ENCODE assay signal across 29 cellular contexts in genomic region chr1:22352896-22353295, GRCh38.
"Had no signal": no experiment of that assay in that cellular context is flagged by ENCODE, and none has a peak within 500 bp of the region (broad histone marks: within the 10 kb centered on the region; RNA-seq: fewer than 3 reads in every experiment).

No MANE protein-coding gene starts in this region.

- ATAC-seq: stimulated activated effector memory CD8-positive, alpha-beta T cell treated with anti-CD3 and anti-CD28 coated beads, Interleukin-12 subunit alpha, Interleukin-12 subunit beta, amount 100 ng/mL, for 72 hours; stimulated activated memory B cell treated with anti-CD40 and anti-IgM and Interleukin-4, amounts not matched to agents 10 μg/mL and 1 μg/mL and 100 μg/mL, for 72 hours; stimulated activated naive B cell treated with anti-CD40 and anti-IgM and Interleukin-4, amounts not matched to agents 10 μg/mL and 1 μg/mL and 100 μg/mL, for 72 hours; stimulated activated naive CD8-positive, alpha-beta T cell treated with anti-CD3 and anti-CD28 coated beads, Interleukin-15, amount 100 ng/mL, for 72 hours; stimulated activated naive CD8-positive, alpha-beta T cell treated with anti-CD3 and anti-CD28 coated beads, Interleukin-15, Interleukin-2, amounts not matched to agents 100 U/mL and 50 U/mL, for 24 hours; upper lobe of right lung had no signal

- FAIRE-seq: urothelium cell line had no signal

- H3K36me3 Mint-ChIP-seq: stimulated activated effector memory CD8-positive, alpha-beta T cell treated with anti-CD3 and anti-CD28 coated beads, Interleukin-12 subunit alpha, Interleukin-12 subunit beta, amount 100 ng/mL, for 72 hours; stimulated activated memory B cell treated with anti-CD40 and anti-IgM and Interleukin-4, amounts not matched to agents 10 μg/mL and 1 μg/mL and 100 μg/mL, for 72 hours; stimulated activated naive B cell treated with anti-CD40 and anti-IgM and Interleukin-4, amounts not matched to agents 10 μg/mL and 1 μg/mL and 100 μg/mL, for 72 hours; type B pancreatic cell had no signal

- H3K9me3 ChIP-seq: stomach, suprapubic skin, testis, thoracic aorta, thyroid gland, tibial artery, transverse colon, upper lobe of left lung, upper lobe of right lung, uterus, vagina had no signal

- H3K9me3 Mint-ChIP-seq: stimulated activated effector memory CD8-positive, alpha-beta T cell treated with anti-CD3 and anti-CD28 coated beads, Interleukin-12 subunit alpha, Interleukin-12 subunit beta, amount 100 ng/mL, for 72 hours; stimulated activated memory B cell treated with anti-CD40 and anti-IgM and Interleukin-4, amounts not matched to agents 10 μg/mL and 1 μg/mL and 100 μg/mL, for 72 hours; stimulated activated naive B cell treated with anti-CD40 and anti-IgM and Interleukin-4, amounts not matched to agents 10 μg/mL and 1 μg/mL and 100 μg/mL, for 72 hours; stimulated activated naive CD8-positive, alpha-beta T cell treated with anti-CD3 and anti-CD28 coated beads, Interleukin-15, amount 100 ng/mL, for 72 hours; stimulated activated naive CD8-positive, alpha-beta T cell treated with anti-CD3 and anti-CD28 coated beads, Interleukin-15, Interleukin-2, amounts not matched to agents 100 ng/mL and 50 ng/mL, for 24 hours; type B pancreatic cell had no signal

- H3K27ac Mint-ChIP-seq: stimulated activated effector memory CD8-positive, alpha-beta T cell treated with anti-CD3 and anti-CD28 coated beads, Interleukin-12 subunit alpha, Interleukin-12 subunit beta, amount 100 ng/mL, for 72 hours; stimulated activated memory B cell treated with anti-CD40 and anti-IgM and Interleukin-4, amounts not matched to agents 10 μg/mL and 1 μg/mL and 100 μg/mL, for 72 hours; stimulated activated naive B cell treated with anti-CD40 and anti-IgM and Interleukin-4, amounts not matched to agents 10 μg/mL and 1 μg/mL and 100 μg/mL, for 72 hours; stimulated activated naive CD8-positive, alpha-beta T cell treated with anti-CD3 and anti-CD28 coated beads, Interleukin-15, amount 100 ng/mL, for 72 hours; stimulated activated naive CD8-positive, alpha-beta T cell treated with anti-CD3 and anti-CD28 coated beads, Interleukin-15, Interleukin-2, amounts not matched to agents 100 ng/mL and 50 ng/mL, for 24 hours; type B pancreatic cell had no signal

- H3K4me1 ChIP-seq: suprapubic skin, thyroid gland, tibial artery, upper lobe of right lung had no signal

- H3K4me3 ChIP-seq: stomach, suprapubic skin, testis, thoracic aorta, thyroid gland, tibial artery, tibial nerve, transverse colon, upper lobe of left lung, upper lobe of right lung, uterus, vagina had no signal

- H3K36me3 ChIP-seq: stomach, suprapubic skin, thoracic aorta, thyroid gland, tibial artery, tibial nerve, transverse colon, upper lobe of left lung, upper lobe of right lung, uterus, vagina had no signal

- DNase-seq: stimulated activated CD4-positive, alpha-beta T cell treated with anti-CD3 and anti-CD28 coated beads, Interleukin-2, amount 100 ng/mL, for 48 hours; stimulated activated CD4-positive, alpha-beta T cell treated with anti-CD3 and anti-CD28 coated beads, Interleukin-4, amount 100 ng/mL, for 1 hour; stimulated activated CD4-positive, alpha-beta T cell treated with anti-CD3 and anti-CD28 coated beads, Interleukin-4, amount 100 ng/mL, for 24 hours; stimulated activated CD4-positive, alpha-beta T cell treated with anti-CD3 and anti-CD28 coated beads, Interleukin-4, amount 100 ng/mL, for 4 hours; stimulated activated CD8-positive, alpha-beta memory T cell treated with anti-CD3 and anti-CD28 coated beads, Interleukin-4, amount 100 ng/mL, for 48 hours; stimulated activated naive B cell treated with anti-CD40 and anti-IgM and Interleukin-4, amounts not matched to agents 10 μg/mL and 1 μg/mL and 100 μg/mL, for 72 hours; stimulated activated naive CD4-positive, alpha-beta T cell; stimulated activated naive CD4-positive, alpha-beta T cell treated with Interleukin-2 at 50 U/mL for 16 hours; stimulated activated naive CD8-positive, alpha-beta T cell treated with anti-CD3 and anti-CD28 coated beads, Interleukin-15, amount 100 ng/mL, for 72 hours; stimulated activated naive CD8-positive, alpha-beta T cell treated with anti-CD3 and anti-CD28 coated beads, Interleukin-15, Interleukin-2, amounts not matched to agents 100 U/mL and 50 U/mL, for 24 hours; stomach; substantia nigra; testis; thyroid gland; tibial artery; transverse colon; trophoblast cell; upper lobe of left lung; upper lobe of right lung; uterus had no signal

- H3K27ac ChIP-seq: stomach, suprapubic skin, testis, thoracic aorta, thyroid gland, tibial artery, tibial nerve, transverse colon, upper lobe of left lung, upper lobe of right lung, uterus, vagina had no signal

- H3K4me3 Mint-ChIP-seq: stimulated activated effector memory CD8-positive, alpha-beta T cell treated with anti-CD3 and anti-CD28 coated beads, Interleukin-12 subunit alpha, Interleukin-12 subunit beta, amount 100 ng/mL, for 72 hours; stimulated activated memory B cell treated with anti-CD40 and anti-IgM and Interleukin-4, amounts not matched to agents 10 μg/mL and 1 μg/mL and 100 μg/mL, for 72 hours; stimulated activated naive B cell treated with anti-CD40 and anti-IgM and Interleukin-4, amounts not matched to agents 10 μg/mL and 1 μg/mL and 100 μg/mL, for 72 hours; stimulated activated naive CD8-positive, alpha-beta T cell treated with anti-CD3 and anti-CD28 coated beads, Interleukin-15, amount 100 ng/mL, for 72 hours; stimulated activated naive CD8-positive, alpha-beta T cell treated with anti-CD3 and anti-CD28 coated beads, Interleukin-15, Interleukin-2, amounts not matched to agents 100 ng/mL and 50 ng/mL, for 24 hours; type B pancreatic cell had no signal
